In genomic region chr15:85581495-85581894, GRCh38 we compare ENCODE assay signal across 8 cellular contexts.
DNase-seq lines count a peak whose midpoint lies in the region; ATAC-seq and TF ChIP-seq lines count a peak whose summit lies in the region.

No MANE protein-coding gene starts in this region.

- H3K4me3 ChIP-seq in skin epidermis (peak overlapping the region in 6 of 7 experiments; percentile 9 to 35 (median 31)), smooth muscle cell (no peak overlapping the region)

- peaks cover 12% of the 10 kb centered on the region for H3K4me1 ChIP-seq in smooth muscle cell (ENCODE audit: low read depth)

- no peaks in the 10 kb centered on the region for H3F3A ChIP-seq in smooth muscle cell (ENCODE audit: low read depth)

- 94% methylated on average over 8 of the region's 8 CpGs for WGBS in smooth muscle cell (ENCODE audit: low lambda C conversion rate)

- DNase-seq in activated T-cell treated with anti-CD3 and anti-CD28 coated beads, Interleukin-2, amount 50 U/mL, for 48 hours, result peak; percentile 50 to 56
- DNase-seq in Right ventricle myocardium superior (peak; percentile 78), NCI-H446 treated with DMSO at 0.1 percent for 48 hours (lab: John Stamatoyannopoulos, UW) (no peak), smooth muscle cell (lab: John Stamatoyannopoulos, UW; ENCODE audit: unreplicated experiment) (no peak), AG08395 (ENCODE audit: low spot score) (no peak)

- no peaks in the 10 kb centered on the region for H3K9me3 ChIP-seq in KOPT-K1 (ENCODE audit: insufficient read depth, low read length, poor library complexity, severe bottlenecking)
- H3K9me3 ChIP-seq in smooth muscle cell (replicated peaks; ENCODE audit: low read depth), result no peaks in the 10 kb centered on the region

- H3K27ac ChIP-seq in KOPT-K1 (ENCODE audit: low read depth, low read length, poor library complexity, severe bottlenecking) (peak overlapping the region; percentile 83), skin epidermis (peak overlapping the region; percentile 53 to 92 (median 83)), smooth muscle cell (ENCODE audit: low read depth) (no peak overlapping the region)

- H3K36me3 ChIP-seq in KOPT-K1 (ENCODE audit: insufficient read depth, low read length) (peaks cover 15% of the 10 kb centered on the region; the same call in 1 of the 2 replicates), smooth muscle cell (ENCODE audit: low read depth) (peaks cover 15% of the 10 kb centered on the region)

- peaks cover 46% of the 10 kb centered on the region for H3K79me2 ChIP-seq in smooth muscle cell (ENCODE audit: low read depth)

- no peak overlapping the region for H2AFZ ChIP-seq in smooth muscle cell (ENCODE audit: low read depth)

- no peak overlapping the region for H3K4me2 ChIP-seq in smooth muscle cell

- H3K9ac ChIP-seq in smooth muscle cell (ENCODE audit: low read depth), result no peak overlapping the region

- no peak for TF ChIP-seq CTCF in smooth muscle cell (IDR thresholded peaks at IDR 0.05; ENCODE audit: borderline replicate concordance, insufficient read depth, poor library complexity, severe bottlenecking)

- H3K27me3 ChIP-seq in smooth muscle cell (ENCODE audit: low read depth), result no peaks in the 10 kb centered on the region

- peaks cover 50% of the 10 kb centered on the region for H4K20me1 ChIP-seq in smooth muscle cell (ENCODE audit: low read depth)

- intact Hi-C loops in Right ventricle myocardium superior (cut with DNase I), result loop anchor here (5.0 kb wide), 1 partner anchor 94 kb away; no protein-coding TSS in a partner anchor

- ATAC-seq in Right ventricle myocardium superior (ENCODE audit: poor library complexity) (peak; percentile 26), GM21786 (IDR thresholded peaks at IDR 0.05; ENCODE audit: unreplicated experiment) (no peak)

Comparison
In these comparisons a context has a peak if more than half of its experiments do, and no peak if none do; other contexts are left out.
1. DNase-seq: peak in activated T-cell treated with anti-CD3 and anti-CD28 coated beads, Interleukin-2, amount 50 U/mL, for 48 hours (2 of 2) and Right ventricle myocardium superior (single experiment); none in NCI-H446 treated with DMSO at 0.1 percent for 48 hours (single experiment), smooth muscle cell (single experiment) and AG08395 (single experiment).